Comparison of ENCODE assay signal across 1 cellular context in genomic region chr6:11241793-11242201, GRCh38.
A peak's percentile ranks its signal among the peaks of the same experiment; 100 is the strongest.
TF ChIP-seq lines count a peak whose summit lies in the region.

No MANE protein-coding gene starts in this region.

TF ChIP-seq in K562, 482 proteins besides CTCF, POLR2A, EP300 and RAD21 (continued from another document):
- no peak for TF ChIP-seq GMEB1 (CRISPR knock-in tag; IDR thresholded peaks at IDR 0.05)
- TF ChIP-seq SREBF2 (CRISPR knock-in tag; IDR thresholded peaks at IDR 0.05): no peak
- TF ChIP-seq THAP12 (CRISPR knock-in tag; IDR thresholded peaks at IDR 0.05): no peak
- TF ChIP-seq ZNF124 (CRISPR knock-in tag; IDR thresholded peaks at IDR 0.05): no peak
- peak; percentile 81 for TF ChIP-seq ZSCAN29 (IDR thresholded peaks at IDR 0.05)
- TF ChIP-seq TCF3 (CRISPR knock-in tag; IDR thresholded peaks at IDR 0.05): no peak
- TF ChIP-seq HIVEP1 (CRISPR knock-in tag; IDR thresholded peaks at IDR 0.05): no peak
- peak; percentile 56; the same call in 1 of the 2 replicates for TF ChIP-seq RB1 (IDR thresholded peaks at IDR 0.05; ENCODE audit: low read depth)
- no peak for TF ChIP-seq NR0B1 (IDR thresholded peaks at IDR 0.05; ENCODE audit: partially characterized antibody)
